ENCODE assay signal across 16 cellular contexts in the genomic region with DNA sequence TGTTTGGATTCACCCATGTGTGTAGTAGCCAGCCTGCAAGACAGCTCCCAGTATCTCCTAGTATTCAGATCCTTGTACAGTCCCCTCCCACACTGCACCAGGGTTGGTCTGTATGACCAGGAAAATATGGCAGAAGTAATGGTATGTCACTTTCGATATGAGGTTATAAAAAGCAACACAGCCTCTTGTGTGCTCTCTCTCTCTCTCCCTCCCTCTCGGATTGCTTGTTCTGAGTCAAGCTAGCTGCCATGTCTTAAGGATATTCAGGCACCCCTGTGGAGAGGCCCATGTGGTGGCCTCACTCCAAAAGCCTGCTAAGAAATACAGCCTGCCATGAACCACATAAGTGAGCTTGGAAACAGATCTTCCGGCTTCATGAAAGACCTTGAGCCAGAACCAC. TPM values are rescaled to one million over a fixed set of nuclear protein-coding genes. Genes with fewer than 3 reads are reported as not detected.
DNase-seq lines count a peak whose midpoint lies in the region; ATAC-seq and TF ChIP-seq lines count a peak whose summit lies in the region.
"Had no signal": no experiment of that assay in that cellular context is flagged by ENCODE, and none has a peak within 500 bp of the region (broad histone marks: within the 10 kb centered on the region; RNA-seq: fewer than 3 reads in every experiment).

No MANE protein-coding gene starts in this region.

- ATAC-seq in IMR-90 (ENCODE audit: low read depth) (no peak), Right ventricle myocardium superior (ENCODE audit: poor library complexity) (peak; percentile 70), GM18909 (IDR thresholded peaks at IDR 0.05; ENCODE audit: poor library complexity, unreplicated experiment) (no peak), HG03378 (IDR thresholded peaks at IDR 0.05; ENCODE audit: unreplicated experiment) (no peak)

- H3K4me1 ChIP-seq in IMR-90 (ENCODE audit: control insufficient read depth, insufficient read depth, low read length) = no peaks in the 10 kb centered on the region
- H3K4me1 ChIP-seq: Peyer's patch had no signal

- H3K18ac ChIP-seq in IMR-90 (ENCODE audit: low read depth, low read length) = no peak overlapping the region

- no peak overlapping the region for H4K91ac ChIP-seq in IMR-90 (ENCODE audit: insufficient read depth, low read depth, low read length)

- no peaks in the 10 kb centered on the region for H4K20me1 ChIP-seq in IMR-90 (ENCODE audit: insufficient read depth, low read length)

- no peak for TF ChIP-seq POLR2A in IMR-90 (IDR thresholded peaks at IDR 0.05; ENCODE audit: low read depth, low read length)

- no peak overlapping the region for H3K4me3 ChIP-seq in IMR-90 (ENCODE audit: insufficient read depth, low read depth, low read length)
- H3K4me3 ChIP-seq: Peyer's patch had no signal

- H3K23ac ChIP-seq in IMR-90 (ENCODE audit: low read depth, low read length) = no peak overlapping the region

- no peaks in the 10 kb centered on the region for H3K79me1 ChIP-seq in IMR-90 (ENCODE audit: low read depth in 1 of 2, low read length in 2 of 2)

- POLR2A ChIA-PET in IMR-90 (lab: Charles Lee; ENCODE audit: unreplicated experiment) = no interaction called here

- H2BK5ac ChIP-seq in IMR-90 (ENCODE audit: low read depth, low read length, poor library complexity, severe bottlenecking) = no peak overlapping the region

- peak; percentile 4 for DNase-seq in IMR-90
- no peak for DNase-seq in Right ventricle myocardium superior
- DNase-seq in posterior vena cava (ENCODE audit: low spot score) = peak; percentile 22
- DNase-seq in H4 (ENCODE audit: low spot score) = no peak
- no peak for DNase-seq in NAMALWA (ENCODE audit: low spot score)
- DNase-seq: activated CD4-positive, alpha-beta T cell treated with anti-CD3 and anti-CD28 coated beads for 48 hours; H7; hypothalamus; mesenchymal stem cell; T-helper 2 cell had no signal

- H3K27ac ChIP-seq in IMR-90 (ENCODE audit: insufficient read depth, low read length) = no peak overlapping the region
- peak overlapping the region; percentile 59 for H3K27ac ChIP-seq in angular gyrus (ENCODE audit: low read depth, low read length)
- H3K27ac ChIP-seq: epithelial cell of prostate had no signal

- H2AK5ac ChIP-seq in IMR-90 (ENCODE audit: low read depth, low read length) = no peak overlapping the region

- CTCF ChIA-PET in IMR-90 (lab: Yijun Ruan, JAX) = interaction anchor here (0.9 kb wide), 1 partner anchor 34 kb away, joined by 4 read pairs; no protein-coding TSS in a partner anchor

- peaks cover 4% of the 10 kb centered on the region for H3K27me3 ChIP-seq in IMR-90 (ENCODE audit: control insufficient read depth, insufficient read depth, low read length)
- H3K27me3 ChIP-seq: Peyer's patch had no signal

- H3K14ac ChIP-seq in IMR-90 (replicated peaks; ENCODE audit: low read depth, low read length) = no peak overlapping the region

- H2BK20ac ChIP-seq in IMR-90 (ENCODE audit: low read depth, low read length) = no peak overlapping the region

- no peak for TF ChIP-seq RAD21 in IMR-90 (IDR thresholded peaks at IDR 0.05; ENCODE audit: low read length)

- no CpG with 5 or more reads among the region's 3 CpGs for WGBS in IMR-90 (ENCODE audit: extremely low coverage in 2 of 2, insufficient read length in 1 of 2), 2 experiments

- H2AFZ ChIP-seq in IMR-90 (replicated peaks; ENCODE audit: low read length, poor library complexity) = no peak overlapping the region

- no peak overlapping the region for H2AK9ac ChIP-seq in IMR-90 (replicated peaks; ENCODE audit: low read depth, low read length, poor library complexity)

- no peaks in the 10 kb centered on the region for H3K9me1 ChIP-seq in IMR-90 (ENCODE audit: insufficient read depth, low read length)

- H4K8ac ChIP-seq in IMR-90 (ENCODE audit: low read depth in 2 of 2, low read length in 2 of 2) = no peak overlapping the region

- in situ Hi-C loops in IMR-90 (cut with MboI; ENCODE audit: low sequenced_read_pairs) = no loop called here

- H3K56ac ChIP-seq in IMR-90 (ENCODE audit: extremely low read depth, insufficient read depth, low read length) = no peak overlapping the region

- H2BK120ac ChIP-seq in IMR-90 (ENCODE audit: low read depth, low read length) = no peak overlapping the region

- no TSS peak for BruUV-seq in IMR-90 (replicated peaks; lab: Mats Ljungman, UMichigan)

- H4K5ac ChIP-seq in IMR-90 (ENCODE audit: low read depth, low read length) = no peak overlapping the region

- dilution Hi-C loops in IMR-90 (cut with HindIII; ENCODE audit: low sequenced_read_pairs, unreplicated experiment) = no loop called here

- no peak overlapping the region for H2BK15ac ChIP-seq in IMR-90 (ENCODE audit: low read depth, low read length)

- no peak for TF ChIP-seq CTCF in IMR-90 (conservative IDR thresholded peaks at IDR 0.05; ENCODE audit: low read depth, low read length)

- H3K9me3 ChIP-seq in IMR-90 (ENCODE audit: control insufficient read depth, insufficient read depth, low read length) = no peaks in the 10 kb centered on the region
- H3K9me3 ChIP-seq: Peyer's patch had no signal

- intact Hi-C loops in IMR-90 (cut with micrococcal nuclease) = no loop called here
- intact Hi-C loops in Right ventricle myocardium superior (cut with DNase I) = no loop called here
- intact Hi-C loops in posterior vena cava (cut with DNase I) = no loop called here

- H3K36me3 ChIP-seq in IMR-90 (ENCODE audit: control insufficient read depth, insufficient read depth, low read length) = no peaks in the 10 kb centered on the region
- H3K36me3 ChIP-seq: Peyer's patch had no signal

- H3K4ac ChIP-seq in IMR-90 (ENCODE audit: low read depth, low read length) = no peak overlapping the region

- no peak overlapping the region for H3K9ac ChIP-seq in IMR-90 (ENCODE audit: low read depth, low read length)

- no peak overlapping the region for H3K4me2 ChIP-seq in IMR-90 (ENCODE audit: low read depth, low read length)

TF ChIP-seq in IMR-90, 13 proteins besides CTCF, POLR2A, EP300 and RAD21:
- TF ChIP-seq MAZ (IDR thresholded peaks at IDR 0.05; ENCODE audit: borderline replicate concordance, low read depth, low read length) (no peak), FOS (IDR thresholded peaks at IDR 0.05; ENCODE audit: low read depth, low read length) (no peak), MXI1 (IDR thresholded peaks at IDR 0.05; ENCODE audit: borderline replicate concordance, low read depth, low read length) (no peak), RCOR1 (IDR thresholded peaks at IDR 0.05; ENCODE audit: insufficient replicate concordance, low read length) (no peak), RFX5 (IDR thresholded peaks at IDR 0.05; ENCODE audit: low read depth, low read length) (no peak), SMC3 (IDR thresholded peaks at IDR 0.05; ENCODE audit: low read depth, low read length) (no peak), MAFK (IDR thresholded peaks at IDR 0.05; ENCODE audit: low read depth, low read length) (no peak), BHLHE40 (IDR thresholded peaks at IDR 0.05; ENCODE audit: low read depth, low read length) (no peak), CHD1 (IDR thresholded peaks at IDR 0.05; ENCODE audit: low read depth, low read length) (no peak)
- TF ChIP-seq, protein P1, sequence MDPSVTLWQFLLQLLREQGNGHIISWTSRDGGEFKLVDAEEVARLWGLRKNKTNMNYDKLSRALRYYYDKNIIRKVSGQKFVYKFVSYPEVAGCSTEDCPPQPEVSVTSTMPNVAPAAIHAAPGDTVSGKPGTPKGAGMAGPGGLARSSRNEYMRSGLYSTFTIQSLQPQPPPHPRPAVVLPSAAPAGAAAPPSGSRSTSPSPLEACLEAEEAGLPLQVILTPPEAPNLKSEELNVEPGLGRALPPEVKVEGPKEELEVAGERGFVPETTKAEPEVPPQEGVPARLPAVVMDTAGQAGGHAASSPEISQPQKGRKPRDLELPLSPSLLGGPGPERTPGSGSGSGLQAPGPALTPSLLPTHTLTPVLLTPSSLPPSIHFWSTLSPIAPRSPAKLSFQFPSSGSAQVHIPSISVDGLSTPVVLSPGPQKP (IDR thresholded peaks at IDR 0.05; ENCODE audit: borderline replicate concordance, low read depth, low read length) = no peak

RNA-seq across cellular contexts. Expression of a gene that starts 25.4 kb away (rescaled TPM):
- not detected in 2 replicates for total RNA-seq in IMR-90 (2012; rRNA removed)
- 0.32 and 0.36 TPM in 2 replicates for polyA plus RNA-seq in IMR-90 (2012; rRNA removed)
- 0.12 TPM in 1 of 2 replicates, not detected in the other for polyA plus RNA-seq in IMR-90 (2012; cell fraction: cytosol; rRNA removed)
- 0.07 and 0.13 TPM in 2 replicates for polyA plus RNA-seq in IMR-90 (2012; cell fraction: nucleus; rRNA removed; ENCODE audit: low replicate concordance)
- 34.6 TPM for total RNA-seq in Right ventricle myocardium superior
- 100 to 1,000 TPM in 1 of 2 donors, 10 to 100 TPM in 1; 62.8 to 107 TPM for total RNA-seq in posterior vena cava
- total RNA-seq in H4 (2014; rRNA removed; shearing (Covaris generic)) = 12.8 and 15.8 TPM in 2 replicates
- total RNA-seq: bronchial epithelial cell had no signal

RNA-seq across cellular contexts. Expression of a gene that starts 26.5 kb away (rescaled TPM):
- total RNA-seq in IMR-90 (2012; rRNA removed) (not detected in 2 replicates), Right ventricle myocardium superior (1.4 TPM), posterior vena cava (1 to 10 TPM; 3.6 to 4.5 TPM)
- polyA plus RNA-seq in IMR-90 (2012; rRNA removed) = 0.09 TPM in 1 of 2 replicates, not detected in the other
- polyA plus RNA-seq in IMR-90 (2012; cell fraction: cytosol; rRNA removed) = not detected in 2 replicates
- polyA plus RNA-seq in IMR-90 (2012; cell fraction: nucleus; rRNA removed; ENCODE audit: low replicate concordance) = 0.04 and 0.07 TPM in 2 replicates
- total RNA-seq in H4 (2014; rRNA removed; shearing (Covaris generic)) = not detected in 2 replicates
- total RNA-seq: bronchial epithelial cell had no signal

RNA-seq across cellular contexts. Expression of a gene that starts 54.1 kb away (rescaled TPM):
- total RNA-seq in IMR-90 (2012; rRNA removed) (not detected in 2 replicates), Right ventricle myocardium superior (0.83 TPM), posterior vena cava (1 to 10 TPM; 1.2 to 1.5 TPM)
- not detected in 2 replicates for polyA plus RNA-seq in IMR-90 (2012; rRNA removed)
- polyA plus RNA-seq in IMR-90 (2012; cell fraction: cytosol; rRNA removed) = not detected in 2 replicates
- not detected in 2 replicates for polyA plus RNA-seq in IMR-90 (2012; cell fraction: nucleus; rRNA removed; ENCODE audit: low replicate concordance)
- not detected in 2 replicates for total RNA-seq in H4 (2014; rRNA removed; shearing (Covaris generic))

Comparison
In these comparisons a context has a peak if more than half of its experiments do, and no peak if none do; other contexts are left out.
1. DNase-seq: peak in IMR-90 (single experiment) and posterior vena cava (single experiment); none in Right ventricle myocardium superior (single experiment), H4 (single experiment) and NAMALWA (single experiment).
2. RNA of a gene that starts 25.4 kb away (total RNA-seq): 62.8 to 107 TPM in posterior vena cava, 34.6 TPM in Right ventricle myocardium superior (single experiment) and 12.8 to 15.8 TPM in H4; not detected in IMR-90; every median in the first group is over 10 times any median in the second.